38 cellular contexts compared by ENCODE assay signal in genomic region chr3:187398955-187399354, GRCh38. TPM values are rescaled to one million over a fixed set of nuclear protein-coding genes. Genes with fewer than 3 reads are reported as not detected.
"Had no signal": no experiment of that assay in that cellular context is flagged by ENCODE, and none has a peak within 500 bp of the region (broad histone marks: within the 10 kb centered on the region; RNA-seq: fewer than 3 reads in every experiment).

No MANE protein-coding gene starts in this region.

- H3K27ac ChIP-seq: brain microvascular endothelial cell, RWPE1, WERI-Rb-1 had no signal

- DNase-seq: activated CD4-positive, alpha-beta memory T cell treated with anti-CD3 and anti-CD28 coated beads, Interleukin-2, amount 10 ng/mL, durations not matched to agents 7 days and 5 days; activated CD4-positive, alpha-beta T cell treated with anti-CD3 and anti-CD28 coated beads for 1 hour; activated CD4-positive, alpha-beta T cell treated with anti-CD3 and anti-CD28 coated beads for 48 hours; activated CD4-positive, CD25-positive, alpha-beta regulatory T cell; activated CD8-positive, alpha-beta memory T cell treated with anti-CD3 and anti-CD28 coated beads for 24 hours; activated CD8-positive, alpha-beta memory T cell treated with anti-CD3 and anti-CD28 coated beads, Interleukin-2, amount 10 ng/mL, durations not matched to agents 7 days and 5 days; activated CD8-positive, alpha-beta memory T cell treated with anti-CD3 and anti-CD28 coated beads, Interleukin-2, amount 50 U/mL, for 48 hours; activated effector memory CD4-positive, alpha-beta T cell treated with anti-CD3 and anti-CD28 coated beads, Interleukin-2, amount 50 U/mL, for 16 hours; activated naive CD4-positive, alpha-beta T cell; activated naive CD4-positive, alpha-beta T cell treated with anti-CD3 and anti-CD28 coated beads, Interleukin-2, amount 50 U/mL, for 16 hours; activated naive CD8-positive, alpha-beta T cell treated with anti-CD3 and anti-CD28 coated beads for 36 hours; activated T-cell treated with anti-CD3 and anti-CD28 coated beads, Interleukin-2, amount 50 U/mL, for 48 hours; amniotic stem cell; aorta; brain microvascular endothelial cell; central memory CD4-positive, alpha-beta T cell; Karpas-422; KBM-7; NCI-H146; NCI-H187; NCI-H2029 treated with DMSO at 0.1 percent for 48 hours; NCI-H2107; NCI-H510A; NCI-H526; NCI-H748 treated with DMSO at 0.1 percent for 48 hours; NK-92 treated with Interleukin-12 subunit alpha and Interleukin-12 subunit beta, amount 100 ng/mL, for 24 hours; PC-3; SW 1271; T-helper 1 cell; T-helper 2 cell; T-helper 9 cell; WERI-Rb-1 had no signal

- FAIRE-seq: colon, RCC 7860 had no signal

- ATAC-seq: activated CD8-positive, alpha-beta memory T cell treated with anti-CD3 and anti-CD28 coated beads, Interleukin-2, amount 10 ng/mL, durations not matched to agents 7 days and 5 days; activated T-helper 17 cell treated with anti-CD3 and anti-CD28 coated beads, Interleukin-2, amount 50 U/mL, for 72 hours; PC-3; Right ventricle myocardium inferior had no signal

- H3K36me3 ChIP-seq: brain microvascular endothelial cell, WERI-Rb-1 had no signal

- H3K27me3 ChIP-seq: brain microvascular endothelial cell had no signal

RNA-seq across cellular contexts. Expression of gene RTP4, which starts 30.8 kb away (rescaled TPM):
- total RNA-seq: MCF 10A had no signal
